ENCODE assay signal across 9 cellular contexts in the genomic region with DNA sequence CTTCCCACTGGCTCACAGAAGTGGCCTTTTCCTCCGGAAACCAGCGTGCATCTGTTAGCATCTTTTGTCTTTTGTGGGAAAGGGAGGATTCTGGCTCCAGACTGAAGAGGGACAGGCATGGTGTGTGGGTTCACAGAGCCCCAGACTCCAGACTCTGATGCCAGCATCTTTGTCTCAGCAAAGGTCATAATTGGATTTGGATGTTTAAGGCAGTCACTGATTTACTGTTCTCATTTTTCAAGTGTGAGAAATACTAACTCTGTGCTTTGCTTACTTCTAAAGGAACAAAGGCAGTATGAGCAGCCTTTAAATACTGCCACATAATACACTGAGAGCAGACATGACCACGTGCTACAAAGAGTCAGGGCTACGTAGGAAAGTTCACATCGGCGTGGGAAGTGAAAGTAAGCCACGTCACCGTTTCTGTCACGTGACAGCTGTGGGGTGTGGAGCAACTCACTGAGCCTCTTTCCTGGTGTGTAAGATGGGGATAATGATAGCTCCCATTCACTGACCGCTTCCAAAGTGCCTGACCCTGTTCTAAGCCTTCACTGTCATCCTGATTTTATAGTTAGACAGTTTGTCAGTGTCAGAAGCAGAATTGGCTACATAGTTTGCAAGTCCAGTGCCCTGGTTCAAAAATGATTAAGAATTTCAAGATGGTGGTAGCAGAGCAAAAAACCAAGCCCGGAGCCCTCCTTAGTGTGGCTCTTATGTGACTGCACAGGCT. TPM values are rescaled to one million over a fixed set of nuclear protein-coding genes. Genes with fewer than 3 reads are reported as not detected.
DNase-seq lines count a peak whose midpoint lies in the region; ATAC-seq lines count a peak whose summit lies in the region.
"Had no signal": no experiment of that assay in that cellular context is flagged by ENCODE, and none has a peak within 500 bp of the region (broad histone marks: within the 10 kb centered on the region; RNA-seq: fewer than 3 reads in every experiment).

No MANE protein-coding gene starts in this region.

- peak; percentile 47 for ATAC-seq in GM18520 (IDR thresholded peaks at IDR 0.05; ENCODE audit: unreplicated experiment)
- peak; percentile 56 for ATAC-seq in HG03095 (IDR thresholded peaks at IDR 0.05; ENCODE audit: unreplicated experiment)
- ATAC-seq in aorta (ENCODE audit: low FRiP score), result peak; percentile 87

- no peaks in the 10 kb centered on the region for H3K36me3 ChIP-seq in SJSA1
- no peaks in the 10 kb centered on the region for H3K36me3 ChIP-seq in aorta (ENCODE audit: control insufficient read depth in 1 of 2, insufficient read depth in 2 of 2, low read length in 1 of 2)

- peaks cover 37% of the 10 kb centered on the region for H3K4me1 ChIP-seq in SJSA1 (replicated peaks)
- no peaks in the 10 kb centered on the region for H3K4me1 ChIP-seq in aorta (ENCODE audit: control insufficient read depth in 1 of 2, insufficient read depth in 2 of 2, low read length in 2 of 2)

- no peak overlapping the region for H3K4me3 ChIP-seq in SJSA1
- no peak overlapping the region for H3K4me3 ChIP-seq in aorta (ENCODE audit: low read length in 2 of 2)

- no peaks in the 10 kb centered on the region for H3K36me3 Mint-ChIP-seq in activated naive CD4-positive, alpha-beta T cell treated with anti-CD3 and anti-CD28 coated beads, Interleukin-2, amount 50 U/mL, for 24 hours

- peak overlapping the region; percentile 97 for H3K27ac Mint-ChIP-seq in activated naive CD4-positive, alpha-beta T cell treated with anti-CD3 and anti-CD28 coated beads, Interleukin-2, amount 50 U/mL, for 24 hours

- peak overlapping the region; percentile 87 for H3K4me3 Mint-ChIP-seq in activated naive CD4-positive, alpha-beta T cell treated with anti-CD3 and anti-CD28 coated beads, Interleukin-2, amount 50 U/mL, for 24 hours

- H3K27me3 ChIP-seq in SJSA1 (replicated peaks) (no peaks in the 10 kb centered on the region), aorta (ENCODE audit: control insufficient read depth in 1 of 2, insufficient read depth in 2 of 2, low read length in 1 of 2) (no peaks in the 10 kb centered on the region)

- no peaks in the 10 kb centered on the region for H3K9me3 Mint-ChIP-seq in activated naive CD4-positive, alpha-beta T cell treated with anti-CD3 and anti-CD28 coated beads, Interleukin-2, amount 50 U/mL, for 24 hours

- H3K27me3 Mint-ChIP-seq in activated naive CD4-positive, alpha-beta T cell treated with anti-CD3 and anti-CD28 coated beads, Interleukin-2, amount 50 U/mL, for 24 hours, result no peaks in the 10 kb centered on the region

- H3K9me3 ChIP-seq in SJSA1 (replicated peaks) (no peaks in the 10 kb centered on the region), aorta (ENCODE audit: control insufficient read depth, low read length) (no peaks in the 10 kb centered on the region)

- DNase-seq in SJSA1 (ENCODE audit: low read depth in 1 of 2, low spot score in 2 of 2), result peak; percentile 69 to 72
- peak; percentile 69 to 92 (median 83) for DNase-seq in head of caudate nucleus
- peak; percentile 82 for DNase-seq in renal cortical epithelial cell (ENCODE audit: low read depth)
- peak; percentile 91 to 92 for DNase-seq in aorta
- no peak for DNase-seq in cortex of kidney (lab: John Stamatoyannopoulos, UW)

- WGBS in aorta, 2 donors, result 25 to 50% methylated on average over 11 of the region's 11 CpGs

- peaks cover 88% of the 10 kb centered on the region for H3K4me1 Mint-ChIP-seq in activated naive CD4-positive, alpha-beta T cell treated with anti-CD3 and anti-CD28 coated beads, Interleukin-2, amount 50 U/mL, for 24 hours

- intact Hi-C loops in head of caudate nucleus (cut with DNase I) (no loop called here), aorta (cut with DNase I) (loop anchor here (5.0 kb wide), 2 partner anchors 537 to 697 kb away; no protein-coding TSS in a partner anchor)

- H3K27ac ChIP-seq in SJSA1 (peak overlapping the region; percentile 79), aorta (ENCODE audit: low read depth in 1 of 2, low read length in 2 of 2) (peak overlapping the region in 1 of 2 donors; percentile 78)

RNA-seq across cellular contexts. Expression of gene TMSB4X, which starts 24.8 kb away (rescaled TPM):
- 4,755 and 8,566 TPM in 2 replicates for total RNA-seq in SJSA1 (2014; rRNA removed; shearing (Covaris generic))
- total RNA-seq in renal cortical epithelial cell (2,616 and 8,785 TPM in 2 replicates), aorta (1,000 to 10,000 TPM; 2,762 to 3,390 TPM)
- over 10,000 TPM in 1 of 2 donors, 1,000 to 10,000 TPM in 1; 8,938 to 17,543 TPM for polyA plus RNA-seq in aorta

RNA-seq across cellular contexts. Expression of gene TLR8, which starts 43.7 kb away (rescaled TPM):
- total RNA-seq in SJSA1 (2014; rRNA removed; shearing (Covaris generic)), result not detected in 2 replicates
- total RNA-seq in renal cortical epithelial cell, result not detected in 2 replicates
- 1 to 10 TPM; 3.3 to 7.0 TPM for total RNA-seq in aorta
- polyA plus RNA-seq in aorta, result 1 to 10 TPM in 1 of 2 donors, under 1 TPM in 1; 0.51 to 1.6 TPM
- total RNA-seq: kidney epithelial cell had no signal
